Comparison of ENCODE assay signal across 8 cellular contexts in the genomic region with DNA sequence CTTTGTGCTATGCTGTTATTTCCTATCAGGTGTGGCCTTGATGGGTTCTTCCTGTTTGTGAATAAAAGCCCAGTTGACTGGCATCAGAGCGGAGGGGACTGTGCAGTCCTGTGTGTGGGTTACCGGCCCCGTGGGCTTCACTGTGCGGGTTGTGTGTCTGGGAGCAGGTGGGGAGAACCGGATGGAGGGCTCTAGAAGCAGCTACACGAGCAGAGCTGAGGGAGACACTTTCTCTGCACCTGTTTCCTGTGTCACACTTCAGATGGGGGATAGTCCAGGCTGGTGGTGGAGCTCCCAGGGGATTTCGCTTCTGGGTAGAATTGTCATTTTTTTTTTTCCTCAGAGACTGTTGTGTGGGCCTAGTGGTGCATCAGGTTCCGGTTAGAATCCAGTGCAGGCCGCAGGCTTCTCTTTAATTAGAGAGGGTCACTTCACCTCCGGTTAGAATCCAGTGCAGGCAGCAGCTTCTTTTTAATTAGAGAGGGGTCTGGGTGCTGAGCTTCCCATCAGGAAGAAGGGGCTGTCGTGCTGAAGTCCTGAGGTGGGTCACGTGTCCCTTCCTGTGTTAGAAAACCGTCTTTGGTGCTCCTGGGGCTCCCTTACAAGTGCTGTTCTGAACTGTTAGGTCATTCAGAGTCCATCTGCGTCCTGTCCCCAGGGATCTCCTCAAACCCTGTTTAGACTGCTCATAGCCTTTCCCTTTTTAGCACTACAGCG.
DNase-seq lines count a peak whose midpoint lies in the region; ATAC-seq and TF ChIP-seq lines count a peak whose summit lies in the region.

No MANE protein-coding gene starts in this region.

- no peaks in the 10 kb centered on the region for H3K27me3 Mint-ChIP-seq in activated T-helper 2 cell treated with anti-CD3 and anti-CD28 coated beads, Interferon-gamma antibody, Interleukin-2, Interleukin-4, amounts not matched to agents 10 μg/mL and 5 μg/mL and 100 μg/mL, durations not matched to agents 14 hours and 24 hours and 36 hours (ENCODE audit: low read depth)
- H3K27me3 Mint-ChIP-seq in naive B cell = no peaks in the 10 kb centered on the region

- H3K36me3 Mint-ChIP-seq in activated T-helper 2 cell treated with anti-CD3 and anti-CD28 coated beads, Interferon-gamma antibody, Interleukin-2, Interleukin-4, amounts not matched to agents 10 μg/mL and 5 μg/mL and 100 μg/mL, durations not matched to agents 14 hours and 24 hours and 36 hours (ENCODE audit: low read depth) = peaks cover 46% of the 10 kb centered on the region
- no peaks in the 10 kb centered on the region for H3K36me3 Mint-ChIP-seq in naive B cell

- H3K9me3 Mint-ChIP-seq in activated T-helper 2 cell treated with anti-CD3 and anti-CD28 coated beads, Interferon-gamma antibody, Interleukin-2, Interleukin-4, amounts not matched to agents 10 μg/mL and 5 μg/mL and 100 μg/mL, durations not matched to agents 14 hours and 24 hours and 36 hours = no peaks in the 10 kb centered on the region
- H3K9me3 Mint-ChIP-seq in naive B cell = no peaks in the 10 kb centered on the region

- H3K4me3 ChIP-seq in GM12865 (ENCODE audit: low read depth, low read length) = peak overlapping the region; percentile 55

- no peak for TF ChIP-seq CTCF in GM12865 (IDR thresholded peaks at IDR 0.05; ENCODE audit: insufficient read depth, low read depth, low read length, missing control alignments)

- peaks cover 82% of the 10 kb centered on the region for H3K4me1 Mint-ChIP-seq in activated T-helper 2 cell treated with anti-CD3 and anti-CD28 coated beads, Interferon-gamma antibody, Interleukin-2, Interleukin-4, amounts not matched to agents 10 μg/mL and 5 μg/mL and 100 μg/mL, durations not matched to agents 14 hours and 24 hours and 36 hours (ENCODE audit: low read depth)
- peaks cover 93 to 99% (median 96%) of the 10 kb centered on the region in 3 donors for H3K4me1 Mint-ChIP-seq in naive B cell

- peak overlapping the region; percentile 37 for H3K4me3 Mint-ChIP-seq in activated T-helper 2 cell treated with anti-CD3 and anti-CD28 coated beads, Interferon-gamma antibody, Interleukin-2, Interleukin-4, amounts not matched to agents 10 μg/mL and 5 μg/mL and 100 μg/mL, durations not matched to agents 14 hours and 24 hours and 36 hours (ENCODE audit: low read depth)
- peak overlapping the region; percentile 72 to 97 (median 92) for H3K4me3 Mint-ChIP-seq in naive B cell

- H3K27ac Mint-ChIP-seq in activated T-helper 2 cell treated with anti-CD3 and anti-CD28 coated beads, Interferon-gamma antibody, Interleukin-2, Interleukin-4, amounts not matched to agents 10 μg/mL and 5 μg/mL and 100 μg/mL, durations not matched to agents 14 hours and 24 hours and 36 hours = peak overlapping the region; percentile 50
- H3K27ac Mint-ChIP-seq in naive B cell = peak overlapping the region; percentile 94 to 99 (median 99)

- ATAC-seq in GM19468 (IDR thresholded peaks at IDR 0.05; ENCODE audit: extremely low read depth, unreplicated experiment) = peak; percentile 87
- peak; percentile 89 for ATAC-seq in HG03521 (IDR thresholded peaks at IDR 0.05; ENCODE audit: unreplicated experiment)
- peak; percentile 89 to 94 for ATAC-seq in naive B cell (ENCODE audit: low read depth in 2 of 2)

- DNase-seq in GM12865 (ENCODE audit: low read depth) (peak; percentile 96), naive B cell (peak; percentile 94), middle frontal gyrus (ENCODE audit: extremely low spot score, low spot score) (no peak), NOMO-1 (lab: John Stamatoyannopoulos, UW; ENCODE audit: unreplicated experiment in 2 of 2) (no peak), UCSD-AML1 (lab: John Stamatoyannopoulos, UW; ENCODE audit: unreplicated experiment) (no peak)
- DNase-seq in activated T-helper 2 cell treated with anti-CD3 and anti-CD28 coated beads, Interferon-gamma antibody, Interleukin-2, Interleukin-4, amounts not matched to agents 10 μg/mL and 5 μg/mL and 100 μg/mL, durations not matched to agents 14 hours and 24 hours and 36 hours (ENCODE audit: low spot score) = no peak

- intact Hi-C loops in activated T-helper 2 cell treated with anti-CD3 and anti-CD28 coated beads, Interferon-gamma antibody, Interleukin-2, Interleukin-4, amounts not matched to agents 10 μg/mL and 5 μg/mL and 100 μg/mL, durations not matched to agents 14 hours and 24 hours and 36 hours (cut with micrococcal nuclease) = loop anchor here (10.0 kb wide), 2 partner anchors 220 to 270 kb away; a partner anchor contains a TSS

Comparison
In these comparisons a context has a peak if more than half of its experiments do, and no peak if none do; other contexts are left out.
1. DNase-seq: peak in GM12865 (single experiment) and naive B cell (single experiment); none in activated T-helper 2 cell treated with anti-CD3 and anti-CD28 coated beads, Interferon-gamma antibody, Interleukin-2, Interleukin-4, amounts not matched to agents 10 μg/mL and 5 μg/mL and 100 μg/mL, durations not matched to agents 14 hours and 24 hours and 36 hours (single experiment), middle frontal gyrus (single experiment), NOMO-1 (0 of 2) and UCSD-AML1 (single experiment).
2. Peak in every context shown above with its lines, with median percentiles within 50 percentile points of each other: ATAC-seq.